In genomic region chr16:50025544-50025931, GRCh38 we compare ENCODE assay signal across 1 cellular context.
TF ChIP-seq lines count a peak whose summit lies in the region.

No MANE protein-coding gene starts in this region.

TF ChIP-seq in IMR-90, 13 proteins besides CTCF, POLR2A, EP300 and RAD21 (continued from another document):
- TF ChIP-seq MAZ (IDR thresholded peaks at IDR 0.05; ENCODE audit: borderline replicate concordance, low read depth, low read length), result no peak
- no peak for TF ChIP-seq CEBPB (IDR thresholded peaks at IDR 0.05; ENCODE audit: low read depth, low read length)
- no peak for TF ChIP-seq ELK1 (IDR thresholded peaks at IDR 0.05; ENCODE audit: borderline replicate concordance, low read depth, low read length)
- no peak for TF ChIP-seq SMC3 (IDR thresholded peaks at IDR 0.05; ENCODE audit: low read depth, low read length)
- no peak for TF ChIP-seq NFE2L2 (IDR thresholded peaks at IDR 0.05; ENCODE audit: low read depth, low read length)
- no peak for TF ChIP-seq BHLHE40 (IDR thresholded peaks at IDR 0.05; ENCODE audit: low read depth, low read length)
- no peak for TF ChIP-seq FOS (IDR thresholded peaks at IDR 0.05; ENCODE audit: low read depth, low read length)
- TF ChIP-seq USF2 (IDR thresholded peaks at IDR 0.05; ENCODE audit: low read depth, low read length), result no peak
- no peak for TF ChIP-seq RCOR1 (IDR thresholded peaks at IDR 0.05; ENCODE audit: insufficient replicate concordance, low read length)
